Comparison of ENCODE assay signal across 15 cellular contexts in genomic region chr5:173832386-173832785, GRCh38. TPM values are rescaled to one million over a fixed set of nuclear protein-coding genes. Genes with fewer than 3 reads are reported as not detected.
A peak's percentile ranks its signal among the peaks of the same experiment; 100 is the strongest.
DNase-seq lines count a peak whose midpoint lies in the region; ATAC-seq and TF ChIP-seq lines count a peak whose summit lies in the region.
"Had no signal": no experiment of that assay in that cellular context is flagged by ENCODE, and none has a peak within 500 bp of the region (broad histone marks: within the 10 kb centered on the region; RNA-seq: fewer than 3 reads in every experiment).

No MANE protein-coding gene starts in this region.

- TF ChIP-seq CTCF in OCI-LY7 (conservative IDR thresholded peaks at IDR 0.05; ENCODE audit: low read length) = no peak

- CTCF ChIA-PET in OCI-LY7 (lab: Charles Lee; ENCODE audit: unreplicated experiment) = interaction anchor here (0.5 kb wide), 1 partner anchor 28 kb away, joined by 3 read pairs; no protein-coding TSS in a partner anchor

- H3K27ac ChIP-seq in OCI-LY7 (ENCODE audit: low read depth, low read length, poor library complexity, severe bottlenecking) = no peak overlapping the region
- H3K27ac ChIP-seq: foreskin keratinocyte had no signal

- H3K9me3 Mint-ChIP-seq in stimulated activated memory B cell treated with anti-CD40 and anti-IgM and Interleukin-4, amounts not matched to agents 10 μg/mL and 1 μg/mL and 100 μg/mL, for 72 hours = peaks cover 9% of the 10 kb centered on the region

- peak overlapping the region; percentile 71 for H3K4me3 Mint-ChIP-seq in stimulated activated memory B cell treated with anti-CD40 and anti-IgM and Interleukin-4, amounts not matched to agents 10 μg/mL and 1 μg/mL and 100 μg/mL, for 72 hours
- H3K4me3 Mint-ChIP-seq in T-helper 17 cell = no peak overlapping the region
- H3K4me3 Mint-ChIP-seq: activated T-helper 17 cell treated with anti-CD3 and anti-CD28 coated beads, Interleukin-2, amount 50 U/mL, for 72 hours had no signal

- intact Hi-C loops in OCI-LY7 (cut with micrococcal nuclease; ENCODE audit: unreplicated experiment) = no loop called here

- POLR2A ChIA-PET in OCI-LY7 (lab: Charles Lee) = interaction anchor here (0.5 to 5.7 kb wide), 9 partner anchors 9 to 71 kb away, joined by 3 to 46 read pairs (median 5); no protein-coding TSS in a partner anchor

- H3K9me2 ChIP-seq in OCI-LY7 (ENCODE audit: insufficient read depth, low read length) = no peaks in the 10 kb centered on the region

- peak overlapping the region; percentile 66 for H3K4me2 ChIP-seq in OCI-LY7 (ENCODE audit: low read length)

- peaks cover 14% of the 10 kb centered on the region; the same call in 1 of the 2 replicates for H3K9me3 ChIP-seq in OCI-LY7 (ENCODE audit: low read length)
- no peaks in the 10 kb centered on the region for H3K9me3 ChIP-seq in T-helper 17 cell (ENCODE audit: control insufficient read depth, low read length, poor library complexity, severe bottlenecking)

- BruUV-seq in OCI-LY7 (replicated peaks; lab: Mats Ljungman, UMichigan) = no TSS peak

- ATAC-seq in GM18909 (IDR thresholded peaks at IDR 0.05; ENCODE audit: poor library complexity, unreplicated experiment) (peak; percentile 57), HG02678 (IDR thresholded peaks at IDR 0.05; ENCODE audit: unreplicated experiment) (peak; percentile 58), HG02973 (IDR thresholded peaks at IDR 0.05; ENCODE audit: unreplicated experiment) (no peak), T-helper 17 cell (no peak)
- ATAC-seq in stimulated activated memory B cell treated with anti-CD40 and anti-IgM and Interleukin-4, amounts not matched to agents 10 μg/mL and 1 μg/mL and 100 μg/mL, for 72 hours = peak; percentile 86
- ATAC-seq: activated T-helper 17 cell treated with anti-CD3 and anti-CD28 coated beads, Interleukin-2, amount 50 U/mL, for 72 hours; foreskin keratinocyte had no signal

- no peaks in the 10 kb centered on the region for H3K79me2 ChIP-seq in OCI-LY7 (ENCODE audit: insufficient read depth, low read depth, low read length)

- H2AFZ ChIP-seq in OCI-LY7 (ENCODE audit: low read length) = peak overlapping the region; percentile 75; the same call in 1 of the 2 replicates

- H3K4me1 ChIP-seq in OCI-LY7 (ENCODE audit: insufficient read depth, low read length, poor library complexity, severe bottlenecking) = peaks cover 70% of the 10 kb centered on the region

- peak overlapping the region; percentile 64 for H3K27ac Mint-ChIP-seq in stimulated activated memory B cell treated with anti-CD40 and anti-IgM and Interleukin-4, amounts not matched to agents 10 μg/mL and 1 μg/mL and 100 μg/mL, for 72 hours
- no peak overlapping the region for H3K27ac Mint-ChIP-seq in T-helper 17 cell
- H3K27ac Mint-ChIP-seq: activated T-helper 17 cell treated with anti-CD3 and anti-CD28 coated beads, Interleukin-2, amount 50 U/mL, for 72 hours had no signal

- H3K36me3 Mint-ChIP-seq in stimulated activated memory B cell treated with anti-CD40 and anti-IgM and Interleukin-4, amounts not matched to agents 10 μg/mL and 1 μg/mL and 100 μg/mL, for 72 hours = peaks cover 6% of the 10 kb centered on the region
- H3K36me3 Mint-ChIP-seq in T-helper 17 cell (ENCODE audit: low read depth) = no peaks in the 10 kb centered on the region

- no peaks in the 10 kb centered on the region for H3K27me3 Mint-ChIP-seq in stimulated activated memory B cell treated with anti-CD40 and anti-IgM and Interleukin-4, amounts not matched to agents 10 μg/mL and 1 μg/mL and 100 μg/mL, for 72 hours
- H3K27me3 Mint-ChIP-seq in T-helper 17 cell = no peaks in the 10 kb centered on the region
- H3K27me3 Mint-ChIP-seq: activated T-helper 17 cell treated with anti-CD3 and anti-CD28 coated beads, Interleukin-2, amount 50 U/mL, for 72 hours had no signal

- H3K4me1 Mint-ChIP-seq in stimulated activated memory B cell treated with anti-CD40 and anti-IgM and Interleukin-4, amounts not matched to agents 10 μg/mL and 1 μg/mL and 100 μg/mL, for 72 hours = peaks cover 63% of the 10 kb centered on the region
- no peaks in the 10 kb centered on the region for H3K4me1 Mint-ChIP-seq in T-helper 17 cell
- H3K4me1 Mint-ChIP-seq: activated T-helper 17 cell treated with anti-CD3 and anti-CD28 coated beads, Interleukin-2, amount 50 U/mL, for 72 hours had no signal

- H4K20me1 ChIP-seq in OCI-LY7 (ENCODE audit: insufficient read depth, low read length) = no peaks in the 10 kb centered on the region

- DNase-seq in OCI-LY7 (ENCODE audit: low spot score) = peak; percentile 68
- no peak for DNase-seq in NCI-H2081 (lab: John Stamatoyannopoulos, UW)
- no peak for DNase-seq in T-helper 17 cell
- DNase-seq: activated CD8-positive, alpha-beta memory T cell treated with anti-CD3 and anti-CD28 coated beads for 24 hours; foreskin keratinocyte; left ventricle myocardium superior; MM.1S; NCI-H2081 treated with DMSO at 0.1 percent for 48 hours; NCI-H774; SW 1271 had no signal

- peaks cover 13% of the 10 kb centered on the region; the same call in 1 of the 2 replicates for H3K36me3 ChIP-seq in OCI-LY7 (ENCODE audit: insufficient read depth, low read length)

- H3K4me3 ChIP-seq in OCI-LY7 (ENCODE audit: low read depth, low read length, poor library complexity, severe bottlenecking) = no peak overlapping the region

RNA-seq across cellular contexts. Expression of gene CPEB4, which starts 55.8 kb away (rescaled TPM):
- total RNA-seq in OCI-LY7 (2014; rRNA removed; shearing (Covaris generic)) = 11.8 and 12.6 TPM in 2 replicates
- 21.5 and 31.8 TPM in 2 replicates for total RNA-seq in OCI-LY7 (2022)
- total RNA-seq in T-helper 17 cell = 10 to 100 TPM; 25.3 to 33.3 TPM

Comparison
In these comparisons a context has a peak if more than half of its experiments do, and no peak if none do; other contexts are left out.
1. ATAC-seq: peak in GM18909 (single experiment), HG02678 (single experiment) and stimulated activated memory B cell treated with anti-CD40 and anti-IgM and Interleukin-4, amounts not matched to agents 10 μg/mL and 1 μg/mL and 100 μg/mL, for 72 hours (single experiment); none in HG02973 (single experiment) and T-helper 17 cell (single experiment).